8 cellular contexts compared by ENCODE assay signal in the genomic region with DNA sequence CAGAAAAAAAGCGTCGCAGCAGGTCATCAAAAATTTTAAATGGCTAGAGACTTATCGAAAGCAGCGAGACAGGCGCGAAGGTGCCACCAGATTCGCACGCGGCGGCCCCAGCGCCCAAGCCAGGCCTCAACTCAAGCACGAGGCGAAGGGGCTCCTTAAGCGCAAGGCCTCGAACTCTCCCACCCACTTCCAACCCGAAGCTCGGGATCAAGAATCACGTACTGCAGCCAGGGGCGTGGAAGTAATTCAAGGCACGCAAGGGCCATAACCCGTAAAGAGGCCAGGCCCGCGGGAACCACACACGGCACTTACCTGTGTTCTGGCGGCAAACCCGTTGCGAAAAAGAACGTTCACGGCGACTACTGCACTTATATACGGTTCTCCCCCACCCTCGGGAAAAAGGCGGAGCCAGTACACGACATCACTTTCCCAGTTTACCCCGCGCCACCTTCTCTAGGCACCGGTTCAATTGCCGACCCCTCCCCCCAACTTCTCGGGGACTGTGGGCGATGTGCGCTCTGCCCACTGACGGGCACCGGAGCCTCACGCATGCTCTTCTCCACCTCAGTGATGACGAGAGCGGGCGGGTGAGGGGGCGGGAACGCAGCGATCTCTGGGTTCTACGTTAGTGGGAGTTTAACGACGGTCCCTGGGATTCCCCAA. TPM values are rescaled to one million over a fixed set of nuclear protein-coding genes. Genes with fewer than 3 reads are reported as not detected.
DNase-seq lines count a peak whose midpoint lies in the region; ATAC-seq and TF ChIP-seq lines count a peak whose summit lies in the region.

Gene EEF1A1 (minus strand): TSS at position 345 of the 663 bp plus-strand sequence. CDS start 1,006 bp downstream, outside the sequence.

- H3K4me1 Mint-ChIP-seq in natural killer cell treated with Interleukin-12 subunit alpha and Interleukin-12 subunit beta and Interleukin-15 and Interleukin-18, amount 100 ng/mL, for 72 hours (ENCODE audit: low read depth in 2 of 2): peaks cover 49 to 55% of the 10 kb centered on the region in 2 donors

- H3K9me3 Mint-ChIP-seq in natural killer cell treated with Interleukin-12 subunit alpha and Interleukin-12 subunit beta and Interleukin-15 and Interleukin-18, amount 100 ng/mL, for 72 hours: no peaks in the 10 kb centered on the region

- H3K4me3 Mint-ChIP-seq in natural killer cell treated with Interleukin-12 subunit alpha and Interleukin-12 subunit beta and Interleukin-15 and Interleukin-18, amount 100 ng/mL, for 72 hours: peak within 1 kb of the TSS; percentile 90

- no peaks in the 10 kb centered on the region for H3K27me3 ChIP-seq in RWPE2 (ENCODE audit: insufficient read depth, poor library complexity, severe bottlenecking)

- no peak for TF ChIP-seq CTCF in RWPE2 (IDR thresholded peaks at IDR 0.05; ENCODE audit: poor library complexity, severe bottlenecking)

- peaks cover 50% of the 10 kb centered on the region for H3K36me3 ChIP-seq in RWPE2 (ENCODE audit: low read depth)

- peak; percentile 68 for ATAC-seq in RWPE2 (ENCODE audit: low read depth)
- peak; percentile 91 to 93 for ATAC-seq in natural killer cell treated with Interleukin-12 subunit alpha and Interleukin-12 subunit beta and Interleukin-15 and Interleukin-18, amount 100 ng/mL, for 72 hours
- peak; percentile 75 for ATAC-seq in stimulated activated naive CD8-positive, alpha-beta T cell treated with anti-CD3 and anti-CD28 coated beads, Interleukin-15, Interleukin-2, amounts not matched to agents 100 U/mL and 50 U/mL, for 24 hours

- DNase-seq in Daoy (ENCODE audit: low read depth) (peak; percentile 100), GOT3 (lab: John Stamatoyannopoulos, UW) (peak; percentile 99), LoVo (ENCODE audit: low spot score) (peak; percentile 99), RWPE2 (ENCODE audit: low spot score) (peak; percentile 99), fibroblast of peridontal ligament (ENCODE audit: extremely low read depth) (peak; percentile 100)
- DNase-seq in activated T-helper 9 cell treated with anti-CD3 and anti-CD28 coated beads, Interleukin-2, amount 50 U/mL, for 16 hours (ENCODE audit: low read depth): peak; percentile 100
- peak; percentile 99 for DNase-seq in natural killer cell treated with Interleukin-12 subunit alpha and Interleukin-12 subunit beta and Interleukin-15 and Interleukin-18, amount 100 ng/mL, for 72 hours (ENCODE audit: low spot score)
- DNase-seq in stimulated activated naive CD8-positive, alpha-beta T cell treated with anti-CD3 and anti-CD28 coated beads, Interleukin-15, Interleukin-2, amounts not matched to agents 100 U/mL and 50 U/mL, for 24 hours: peak; percentile 100

- H3K4me1 ChIP-seq in RWPE2 (ENCODE audit: insufficient read depth, poor library complexity, severe bottlenecking): peaks cover 5% of the 10 kb centered on the region

- no peaks in the 10 kb centered on the region for H3K27me3 Mint-ChIP-seq in natural killer cell treated with Interleukin-12 subunit alpha and Interleukin-12 subunit beta and Interleukin-15 and Interleukin-18, amount 100 ng/mL, for 72 hours

- peak within 1 kb of the TSS; percentile 97 for H3K27ac ChIP-seq in RWPE2 (ENCODE audit: poor library complexity, severe bottlenecking)

- H3K4me3 ChIP-seq in RWPE2 (ENCODE audit: severe bottlenecking): peak within 1 kb of the TSS; percentile 90

- H3K27ac Mint-ChIP-seq in natural killer cell treated with Interleukin-12 subunit alpha and Interleukin-12 subunit beta and Interleukin-15 and Interleukin-18, amount 100 ng/mL, for 72 hours: peak within 1 kb of the TSS; percentile 98 to 99

- peaks cover 42% of the 10 kb centered on the region for H3K36me3 Mint-ChIP-seq in natural killer cell treated with Interleukin-12 subunit alpha and Interleukin-12 subunit beta and Interleukin-15 and Interleukin-18, amount 100 ng/mL, for 72 hours

- no peaks in the 10 kb centered on the region for H3K9me3 ChIP-seq in RWPE2 (ENCODE audit: severe bottlenecking)

RNA-seq across cellular contexts. Expression of gene EEF1A1, which starts in this region (rescaled TPM):
- total RNA-seq in Daoy (2014; rRNA removed; shearing (Covaris generic)): 13,896 and 16,278 TPM in 2 replicates
- 1,000 to 10,000 TPM; 4,705 to 6,056 TPM for total RNA-seq in natural killer cell treated with Interleukin-12 subunit alpha and Interleukin-12 subunit beta and Interleukin-15 and Interleukin-18, amount 100 ng/mL, for 72 hours

Comparison
In these comparisons a context has a peak if more than half of its experiments do, and no peak if none do; other contexts are left out.
1. Peak in every context shown above with its lines: DNase-seq, ATAC-seq, H3K4me3 ChIP-seq and H3K27ac ChIP-seq.